ENCODE assay signal across 18 cellular contexts in the genomic region with DNA sequence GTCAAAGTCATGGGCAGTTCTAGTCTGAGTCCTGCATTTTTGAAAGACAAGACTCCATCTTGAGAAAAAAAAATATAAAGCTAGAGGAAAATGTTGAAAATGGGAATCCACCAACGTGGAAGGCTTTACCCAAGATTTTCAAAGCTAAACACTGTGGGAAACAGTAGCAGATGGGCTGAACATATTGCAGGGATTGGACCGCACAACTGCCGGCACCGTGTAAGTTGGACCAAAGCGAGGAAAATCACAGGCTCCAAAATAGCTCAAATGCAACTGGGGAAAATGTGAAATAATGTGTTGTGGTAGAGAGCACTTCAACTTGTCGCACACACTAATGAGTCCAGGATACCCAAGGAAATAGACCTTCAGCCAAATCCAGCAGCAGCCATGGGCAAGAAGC. TPM values are rescaled to one million over a fixed set of nuclear protein-coding genes. Genes with fewer than 3 reads are reported as not detected.
DNase-seq lines count a peak whose midpoint lies in the region; ATAC-seq and TF ChIP-seq lines count a peak whose summit lies in the region.
"Had no signal": no experiment of that assay in that cellular context is flagged by ENCODE, and none has a peak within 500 bp of the region (broad histone marks: within the 10 kb centered on the region; RNA-seq: fewer than 3 reads in every experiment).

No MANE protein-coding gene starts in this region.

- intact Hi-C loops in activated CD8-positive, alpha-beta T cell treated with anti-CD3 and anti-CD28 coated beads for 36 hours (cut with micrococcal nuclease): no loop called here

- peaks cover 8% of the 10 kb centered on the region for H3K27me3 Mint-ChIP-seq in HFFc6 (ENCODE audit: insufficient read depth)
- H3K27me3 Mint-ChIP-seq in activated CD8-positive, alpha-beta T cell treated with anti-CD3 and anti-CD28 coated beads for 36 hours: peaks cover 10% of the 10 kb centered on the region

- no peak overlapping the region for H3K4me3 Mint-ChIP-seq in HFFc6
- no peak overlapping the region for H3K4me3 Mint-ChIP-seq in activated CD8-positive, alpha-beta T cell treated with anti-CD3 and anti-CD28 coated beads for 36 hours
- H3K4me3 Mint-ChIP-seq: CD4-positive, alpha-beta T cell had no signal

- H3K27ac ChIP-seq in angular gyrus (ENCODE audit: low read depth, low read length): peak overlapping the region; percentile 29
- H3K27ac ChIP-seq: 22Rv1, GM23248 had no signal

- H3K4me1 Mint-ChIP-seq in HFFc6 (ENCODE audit: low read depth): peaks cover 2% of the 10 kb centered on the region; the same call in 1 of the 2 replicates
- H3K4me1 Mint-ChIP-seq in activated CD8-positive, alpha-beta T cell treated with anti-CD3 and anti-CD28 coated beads for 36 hours (ENCODE audit: low read depth): no peaks in the 10 kb centered on the region

- H3K27ac Mint-ChIP-seq in HFFc6: no peak overlapping the region
- no peak overlapping the region for H3K27ac Mint-ChIP-seq in activated CD8-positive, alpha-beta T cell treated with anti-CD3 and anti-CD28 coated beads for 36 hours
- H3K27ac Mint-ChIP-seq: CD4-positive, alpha-beta T cell had no signal

- in situ Hi-C loops in G401 (cut with HindIII; ENCODE audit: low sequenced_read_pairs): no loop called here

- POLR2A ChIA-PET in activated CD8-positive, alpha-beta T cell treated with anti-CD3 and anti-CD28 coated beads for 36 hours (lab: Charles Lee): no interaction called here

- no peaks in the 10 kb centered on the region for H3K36me3 Mint-ChIP-seq in HFFc6 (ENCODE audit: low read depth)
- H3K36me3 Mint-ChIP-seq in activated CD8-positive, alpha-beta T cell treated with anti-CD3 and anti-CD28 coated beads for 36 hours (ENCODE audit: low read depth): no peaks in the 10 kb centered on the region

- no peak for TF ChIP-seq CTCF in HFFc6 (IDR thresholded peaks at IDR 0.05)
- no peak for TF ChIP-seq CTCF in activated CD8-positive, alpha-beta T cell treated with anti-CD3 and anti-CD28 coated beads for 36 hours (IDR thresholded peaks at IDR 0.05)

- no peaks in the 10 kb centered on the region for H3K9me3 Mint-ChIP-seq in HFFc6
- H3K9me3 Mint-ChIP-seq in activated CD8-positive, alpha-beta T cell treated with anti-CD3 and anti-CD28 coated beads for 36 hours: peaks cover 6% of the 10 kb centered on the region

- CTCF ChIA-PET in activated CD8-positive, alpha-beta T cell treated with anti-CD3 and anti-CD28 coated beads for 36 hours (lab: Charles Lee): interaction anchor here (0.7 kb wide), 1 partner anchor 304 kb away, joined by 3 read pairs; no protein-coding TSS in a partner anchor

- peak; percentile 62 for DNase-seq in Ammon's horn (ENCODE audit: low spot score)
- peak; percentile 91 for DNase-seq in G401 (ENCODE audit: low spot score)
- peak; percentile 62 for DNase-seq in inferior parietal cortex (ENCODE audit: extremely low spot score)
- DNase-seq in NCI-H1092 (lab: John Stamatoyannopoulos, UW): no peak
- DNase-seq in SKM-1 treated with dmso at 0.1 percent for 144 hours (lab: John Stamatoyannopoulos, UW; ENCODE audit: unreplicated experiment): no peak
- no peak for DNase-seq in HFFc6
- no peak for DNase-seq in activated CD8-positive, alpha-beta T cell treated with anti-CD3 and anti-CD28 coated beads for 36 hours
- DNase-seq: Calu3; CD4-positive, alpha-beta T cell; DMS153; DMS79 treated with DMSO at 0.1 percent for 48 hours; EL; GDM1; GM23248; IMR-90 had no signal

- ATAC-seq in activated CD8-positive, alpha-beta T cell treated with anti-CD3 and anti-CD28 coated beads for 36 hours: no peak
- ATAC-seq: HCT116 had no signal

RNA-seq across cellular contexts. Expression of gene ADRB1, which starts 26.4 kb away (rescaled TPM):
- total RNA-seq in G401 (2014; rRNA removed; shearing (Covaris generic)): 4.1 and 4.8 TPM in 2 replicates
- under 1 TPM in 1 of 6 experiments, not detected in 5; 0.07 TPM for total RNA-seq in HFFc6 (2021; fragmentation: NEBNext Ultra II Directional; extraction: Animal tissue kit (Norgen Biotek cat#: 25700))
- under 1 TPM; 0.27 to 0.40 TPM for total RNA-seq in activated CD8-positive, alpha-beta T cell treated with anti-CD3 and anti-CD28 coated beads for 36 hours
- total RNA-seq: GM23248, IMR-90 had no signal

Comparison
In these comparisons a context has a peak if more than half of its experiments do, and no peak if none do; other contexts are left out.
1. DNase-seq: peak in Ammon's horn (single experiment), G401 (single experiment) and inferior parietal cortex (single experiment); none in NCI-H1092 (single experiment), SKM-1 treated with dmso at 0.1 percent for 144 hours (single experiment), HFFc6 (single experiment) and activated CD8-positive, alpha-beta T cell treated with anti-CD3 and anti-CD28 coated beads for 36 hours (single experiment).